ENCODE assay signal across 8 cellular contexts in genomic region chrX:125205084-125205917, GRCh38.
DNase-seq lines count a peak whose midpoint lies in the region; ATAC-seq and TF ChIP-seq lines count a peak whose summit lies in the region.

No MANE protein-coding gene starts in this region.

- H3K4me3 ChIP-seq in CD4-positive, CD25-positive, alpha-beta regulatory T cell (ENCODE audit: low read depth, low read length) = no peak overlapping the region
- H3K4me3 ChIP-seq in fibroblast of lung (replicated peaks in 1 of 4; ENCODE audit: control extremely low read depth in 1 of 4, insufficient read depth in 1 of 4, low read depth in 3 of 4, low read length in 4 of 4) (peak overlapping the region in 1 of 4 experiments; percentile 42), vagina (peak overlapping the region; percentile 33 to 34)

- peaks cover 0 to 19% (median 4%) of the 10 kb centered on the region in 4 donors for H3K4me1 Mint-ChIP-seq in CD4-positive, CD25-positive, alpha-beta regulatory T cell
- peaks cover 21% of the 10 kb centered on the region for H3K4me1 Mint-ChIP-seq in WTC11
- H3K4me1 Mint-ChIP-seq in nephron = peaks cover 16% of the 10 kb centered on the region

- peaks cover 0 to 2% (median 0%) of the 10 kb centered on the region in 7 donors for H3K9me3 Mint-ChIP-seq in CD4-positive, CD25-positive, alpha-beta regulatory T cell
- H3K9me3 Mint-ChIP-seq in WTC11 = peaks cover 3% of the 10 kb centered on the region; the same call in 1 of the 2 replicates
- no peaks in the 10 kb centered on the region for H3K9me3 Mint-ChIP-seq in nephron

- H2AFZ ChIP-seq in fibroblast of lung (ENCODE audit: low read length) = no peak overlapping the region

- CTCF ChIA-PET in WTC11 (lab: Charles Lee) = interaction anchor here (0.6 to 2.0 kb wide), 12 partner anchors 22 to 792 kb away, joined by 3 to 6 read pairs (median 3); partner anchors contain the start of gene TEX13C

- no peak overlapping the region for H3K9ac ChIP-seq in fibroblast of lung (ENCODE audit: insufficient read depth, low read length)

- POLR2A ChIA-PET in WTC11 (lab: Charles Lee) = no interaction called here

- H3K4me3 Mint-ChIP-seq in CD4-positive, CD25-positive, alpha-beta regulatory T cell = peak overlapping the region in 3 of 4 donors; percentile 74 to 79 (median 76)
- H3K4me3 Mint-ChIP-seq in WTC11 (peak overlapping the region; percentile 92), nephron (peak overlapping the region; percentile 89 to 95 (median 91))

- no peaks in the 10 kb centered on the region for H4K20me1 ChIP-seq in fibroblast of lung (ENCODE audit: control insufficient read depth, extremely low read depth, insufficient read depth, low read length)

- intact Hi-C loops in vagina (cut with DNase I) = no loop called here

- H3K27me3 Mint-ChIP-seq in CD4-positive, CD25-positive, alpha-beta regulatory T cell = peaks cover 44% of the 10 kb centered on the region
- H3K27me3 Mint-ChIP-seq in WTC11 (ENCODE audit: low read depth) (peaks cover 23% of the 10 kb centered on the region), nephron (ENCODE audit: low read depth) (peaks cover 46% of the 10 kb centered on the region)

- DNase-seq in CD4-positive, CD25-positive, alpha-beta regulatory T cell = peak in 1 of 3 donors; percentile 23
- DNase-seq in HT1080 (ENCODE audit: low read depth) = peak; percentile 85
- DNase-seq in WTC11 (ENCODE audit: low spot score) = peak; percentile 67
- peak; percentile 0 to 6 for DNase-seq in fibroblast of lung (ENCODE audit: low read depth in 2 of 2)
- no peak for DNase-seq in vagina (ENCODE audit: extremely low spot score in 2 of 2)
- no peak for DNase-seq in NOMO-1 treated with DMSO at 0.1 percent for 48 hours (lab: John Stamatoyannopoulos, UW; ENCODE audit: unreplicated experiment)

- no peaks in the 10 kb centered on the region for H3K36me3 Mint-ChIP-seq in CD4-positive, CD25-positive, alpha-beta regulatory T cell
- H3K36me3 Mint-ChIP-seq in WTC11 (no peaks in the 10 kb centered on the region), nephron (ENCODE audit: low read depth) (no peaks in the 10 kb centered on the region)

- ATAC-seq in CD4-positive, CD25-positive, alpha-beta regulatory T cell (ENCODE audit: low read depth in 2 of 2) = no peak
- ATAC-seq in WTC11 (peak; percentile 46), HG03342 (IDR thresholded peaks at IDR 0.05; ENCODE audit: unreplicated experiment) (no peak)

- TF ChIP-seq POLR2A in vagina (IDR thresholded peaks at IDR 0.05) = no peak

- peak overlapping the region; percentile 35 for H3K4me2 ChIP-seq in fibroblast of lung (ENCODE audit: extremely low read depth, insufficient read depth, low read length)

- no peak overlapping the region for H3K27ac Mint-ChIP-seq in CD4-positive, CD25-positive, alpha-beta regulatory T cell
- H3K27ac Mint-ChIP-seq in WTC11 = peak overlapping the region; percentile 96
- H3K27ac Mint-ChIP-seq in nephron = peak overlapping the region; percentile 86 to 96 (median 91)

- no peak overlapping the region for H3K27ac ChIP-seq in CD4-positive, CD25-positive, alpha-beta regulatory T cell (ENCODE audit: insufficient read depth, low read length, poor library complexity, severe bottlenecking)
- H3K27ac ChIP-seq in fibroblast of lung (ENCODE audit: insufficient read depth, low read length) (no peak overlapping the region), vagina (no peak overlapping the region)

- no peaks in the 10 kb centered on the region for H3K36me3 ChIP-seq in CD4-positive, CD25-positive, alpha-beta regulatory T cell (ENCODE audit: control insufficient read depth, insufficient read depth, low read length)
- H3K36me3 ChIP-seq in fibroblast of lung (ENCODE audit: control insufficient read depth, insufficient read depth, low read length) = no peaks in the 10 kb centered on the region
- H3K36me3 ChIP-seq in vagina = no peaks in the 10 kb centered on the region

- no peaks in the 10 kb centered on the region for H3K9me3 ChIP-seq in CD4-positive, CD25-positive, alpha-beta regulatory T cell (ENCODE audit: control insufficient read depth in 2 of 2, low read length in 2 of 2)
- no peaks in the 10 kb centered on the region for H3K9me3 ChIP-seq in fibroblast of lung (ENCODE audit: control insufficient read depth, insufficient read depth, low read depth, low read length)
- H3K9me3 ChIP-seq in vagina = no peaks in the 10 kb centered on the region

- no peak for TF ChIP-seq CTCF in WTC11 (IDR thresholded peaks at IDR 0.05)
- no peak for TF ChIP-seq CTCF in fibroblast of lung (conservative IDR thresholded peaks at IDR 0.05 in 1 of 2, IDR thresholded peaks at IDR 0.05 in 1 of 2; ENCODE audit: low read depth in 1 of 2, low read length in 2 of 2)
- TF ChIP-seq CTCF in nephron (IDR thresholded peaks at IDR 0.05; ENCODE audit: unreplicated experiment in 3 of 3) = peak in 2 of 3 experiments; percentile 19 to 42
- no peak for TF ChIP-seq CTCF in vagina (IDR thresholded peaks at IDR 0.05)

- no peaks in the 10 kb centered on the region for H3K79me2 ChIP-seq in fibroblast of lung (ENCODE audit: control insufficient read depth, insufficient read depth, low read length)

- peaks cover 14% of the 10 kb centered on the region for H3K4me1 ChIP-seq in CD4-positive, CD25-positive, alpha-beta regulatory T cell (ENCODE audit: control insufficient read depth, insufficient read depth, low read length, poor library complexity, severe bottlenecking)
- no peaks in the 10 kb centered on the region for H3K4me1 ChIP-seq in fibroblast of lung (ENCODE audit: control insufficient read depth, extremely low read depth, insufficient read depth, low read length)
- H3K4me1 ChIP-seq in vagina = no peaks in the 10 kb centered on the region

- H3K27me3 ChIP-seq in CD4-positive, CD25-positive, alpha-beta regulatory T cell (ENCODE audit: control insufficient read depth, insufficient read depth, low read length) = peaks cover 4% of the 10 kb centered on the region
- H3K27me3 ChIP-seq in fibroblast of lung (ENCODE audit: control insufficient read depth, insufficient read depth, low read length) (peaks cover 14% of the 10 kb centered on the region), vagina (no peaks in the 10 kb centered on the region)

TF ChIP-seq in WTC11, 78 proteins besides CTCF, POLR2A, EP300 and RAD21 (continues in another document):
- TF ChIP-seq MAX (CRISPR knock-in tag; IDR thresholded peaks at IDR 0.05) = 0 out of 2 replicates have a peak, but pooled peaks have one; percentile 14
- no peak for TF ChIP-seq CREB1 (CRISPR knock-in tag; IDR thresholded peaks at IDR 0.05)
- no peak for TF ChIP-seq ZNF121 (CRISPR knock-in tag; IDR thresholded peaks at IDR 0.05)
- TF ChIP-seq USF2 (CRISPR knock-in tag; IDR thresholded peaks at IDR 0.05) = no peak
- no peak for TF ChIP-seq PRRX2 (CRISPR knock-in tag; IDR thresholded peaks at IDR 0.05)
- TF ChIP-seq PRDM15 (CRISPR knock-in tag; IDR thresholded peaks at IDR 0.05) = peak; percentile 91
- peak; percentile 34; the same call in 1 of the 2 replicates for TF ChIP-seq ZNF423 (CRISPR knock-in tag; IDR thresholded peaks at IDR 0.05)
- 0 out of 2 replicates have a peak, but pooled peaks have one; percentile 27 for TF ChIP-seq TEAD1 (CRISPR knock-in tag; IDR thresholded peaks at IDR 0.05)
- no peak for TF ChIP-seq TP53 (CRISPR knock-in tag; IDR thresholded peaks at IDR 0.05)
- TF ChIP-seq CREM (CRISPR knock-in tag; IDR thresholded peaks at IDR 0.05) = no peak
- no peak for TF ChIP-seq E2F1 (CRISPR knock-in tag; IDR thresholded peaks at IDR 0.05)

Comparison
In these comparisons a context has a peak if more than half of its experiments do, and no peak if none do; other contexts are left out.
1. DNase-seq: peak in HT1080 (single experiment), WTC11 (single experiment) and fibroblast of lung (2 of 2); none in vagina (0 of 2) and NOMO-1 treated with DMSO at 0.1 percent for 48 hours (single experiment).
2. H3K27ac Mint-ChIP-seq: peak in WTC11 (single experiment) and nephron (3 of 3); none in CD4-positive, CD25-positive, alpha-beta regulatory T cell (0 of 3).
3. CTCF ChIP-seq: peak in nephron (2 of 3); none in WTC11 (single experiment), fibroblast of lung (0 of 2) and vagina (0 of 3).
4. Peak in every context shown above with its lines, with median percentiles within 50 percentile points of each other: H3K4me3 Mint-ChIP-seq.